Comparison of ENCODE assay signal across 18 cellular contexts in the genomic region with DNA sequence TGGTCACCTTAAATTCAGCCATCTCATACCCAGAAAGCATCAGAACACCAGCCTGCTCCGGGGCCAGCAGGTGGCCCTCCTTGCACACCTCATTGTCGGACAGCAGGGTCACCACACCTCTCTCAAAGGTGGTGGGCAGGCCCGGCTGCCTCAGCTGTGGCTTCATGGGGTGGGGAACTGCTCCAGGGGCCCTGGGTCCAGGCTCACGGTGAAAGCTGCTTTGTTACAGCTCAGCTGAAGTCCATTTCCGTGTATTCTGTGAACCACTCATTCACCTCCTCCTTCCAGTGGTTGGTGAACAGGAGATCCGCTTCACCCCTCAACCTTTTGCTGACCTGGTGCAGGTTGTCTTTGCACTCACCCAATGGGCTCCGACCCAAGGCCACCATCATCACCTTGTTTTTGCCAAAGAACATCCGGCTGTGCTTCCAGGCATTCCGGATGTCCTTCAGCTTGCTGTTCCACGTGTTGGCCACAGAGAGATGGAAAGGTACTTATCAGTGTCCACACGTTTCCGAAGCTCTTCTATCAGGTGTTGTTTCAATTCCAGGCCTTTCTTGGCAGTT.
DNase-seq lines count a peak whose midpoint lies in the region; ATAC-seq and TF ChIP-seq lines count a peak whose summit lies in the region.
"Had no signal": no experiment of that assay in that cellular context is flagged by ENCODE, and none has a peak within 500 bp of the region (broad histone marks: within the 10 kb centered on the region; RNA-seq: fewer than 3 reads in every experiment).

No MANE protein-coding gene starts in this region.

- TF ChIP-seq CTCF in DND-41 (IDR thresholded peaks at IDR 0.05; ENCODE audit: borderline replicate concordance, extremely low read depth, low read length, poor library complexity, severe bottlenecking) (peak; percentile 46), PC-9 (conservative IDR thresholded peaks at IDR 0.05) (peak; percentile 26; the same call in 1 of the 2 replicates), liver (IDR thresholded peaks at IDR 0.05; ENCODE audit: low read depth, low read length, missing input control) (peak; percentile 51)

- H3K9me3 ChIP-seq in DND-41 (ENCODE audit: insufficient read depth, low read length, severe bottlenecking) (peaks cover 10% of the 10 kb centered on the region), PC-9 (ENCODE audit: insufficient read depth, low read depth) (peaks cover 6% of the 10 kb centered on the region; the same call in 1 of the 2 replicates), liver (ENCODE audit: control insufficient read depth in 4 of 4, low read length in 3 of 4) (peaks cover 0 to 4% (median 1%) of the 10 kb centered on the region in 4 donors)
- H3K9me3 ChIP-seq: MG63 had no signal

- no peaks in the 10 kb centered on the region for H3F3A ChIP-seq in PC-9 (ENCODE audit: insufficient read depth, low read depth)

- H2AFZ ChIP-seq in DND-41 (ENCODE audit: low read depth, low read length): 0 out of 2 replicates have a peak overlapping the region, but pooled peaks have one; percentile 1
- H2AFZ ChIP-seq in PC-9: no peak overlapping the region

- H3K9ac ChIP-seq in DND-41 (ENCODE audit: low read depth, low read length) (peak overlapping the region; percentile 93; the same call in 1 of the 2 replicates), liver (ENCODE audit: low read depth in 1 of 2, low read length in 2 of 2) (no peak overlapping the region)

- 42% methylated on average over 12 of the region's 12 CpGs for WGBS in liver

- CTCF ChIA-PET in PC-9 (lab: Charles Lee): no interaction called here

- no peaks in the 10 kb centered on the region; the same call in 1 of the 2 replicates for H3K36me3 ChIP-seq in DND-41 (ENCODE audit: insufficient read depth, low read length)
- no peaks in the 10 kb centered on the region for H3K36me3 ChIP-seq in PC-9 (ENCODE audit: low read depth)
- no peaks in the 10 kb centered on the region for H3K36me3 ChIP-seq in liver (ENCODE audit: control insufficient read depth in 4 of 4, insufficient read depth in 3 of 4, low read depth in 1 of 4, low read length in 3 of 4)
- H3K36me3 ChIP-seq: cardiac muscle cell, MG63, SJSA1 had no signal

- ATAC-seq in DND-41 (ENCODE audit: insufficient read depth, low read depth) (no peak), HG03280 (IDR thresholded peaks at IDR 0.05; ENCODE audit: unreplicated experiment) (no peak)
- ATAC-seq: activated T-helper 17 cell treated with anti-CD3 and anti-CD28 coated beads, Interleukin-2, amount 50 U/mL, for 72 hours; effector memory CD8-positive, alpha-beta T cell had no signal

- H3K4me3 ChIP-seq in DND-41 (ENCODE audit: low read depth in 1 of 2, low read length in 2 of 2): no peak overlapping the region
- no peak overlapping the region for H3K4me3 ChIP-seq in PC-9
- H3K4me3 ChIP-seq in liver (ENCODE audit: low read depth in 1 of 3, low read length in 3 of 3): no peak overlapping the region
- H3K4me3 ChIP-seq: cardiac muscle cell, MG63, SJSA1, skin epidermis had no signal

- no peak for DNase-seq in DND-41
- DNase-seq in HT-29 (ENCODE audit: low spot score): peak; percentile 18
- DNase-seq in PC-9: no peak
- DNase-seq in medulla oblongata (ENCODE audit: extremely low spot score): no peak
- no peak for DNase-seq in T-helper 9 cell
- DNase-seq in effector CD8-positive, alpha-beta T cell (lab: John Stamatoyannopoulos, UW): no peak
- DNase-seq: effector memory CD8-positive, alpha-beta T cell; hippocampal formation; kidney glomerular epithelial cell; MG63; NCI-H2171 treated with DMSO at 0.1 percent for 48 hours; stimulated activated naive CD4-positive, alpha-beta T cell treated with Interleukin-2 at 50 U/mL for 16 hours had no signal

- H3K9me2 ChIP-seq in PC-9 (ENCODE audit: insufficient read depth): no peaks in the 10 kb centered on the region

- peaks cover 41% of the 10 kb centered on the region for H3K4me1 ChIP-seq in DND-41 (ENCODE audit: insufficient read depth, low read length)
- H3K4me1 ChIP-seq in PC-9 (replicated peaks; ENCODE audit: insufficient read depth): 0 out of 2 replicates have a peak, but pooled peaks cover 14% of the 10 kb centered on the region
- H3K4me1 ChIP-seq in liver (ENCODE audit: control insufficient read depth in 4 of 4, insufficient read depth in 4 of 4, low read length in 3 of 4): peaks cover 3 to 24% (median 11%) of the 10 kb centered on the region in 4 donors

- TF ChIP-seq RAD21 in liver (IDR thresholded peaks at IDR 0.05): peak; percentile 81 to 82

- BruUV-seq in PC-9 (replicated peaks; lab: Mats Ljungman, UMichigan): no TSS peak

- intact Hi-C loops in PC-9 (cut with micrococcal nuclease; ENCODE audit: unreplicated experiment): no loop called here

- no peaks in the 10 kb centered on the region for H4K20me1 ChIP-seq in DND-41 (ENCODE audit: insufficient read depth, low read length)
- no peaks in the 10 kb centered on the region for H4K20me1 ChIP-seq in PC-9 (ENCODE audit: insufficient read depth)

- H3K27me3 ChIP-seq in DND-41 (ENCODE audit: insufficient read depth, low read length, poor library complexity): no peaks in the 10 kb centered on the region
- H3K27me3 ChIP-seq in PC-9 (ENCODE audit: insufficient read depth, low read depth): peaks cover 36% of the 10 kb centered on the region
- no peaks in the 10 kb centered on the region for H3K27me3 ChIP-seq in liver (ENCODE audit: control insufficient read depth in 4 of 4, insufficient read depth in 4 of 4, low read length in 3 of 4)
- H3K27me3 ChIP-seq: MG63 had no signal

- peak overlapping the region; percentile 99; the same call in 1 of the 2 replicates for H3K27ac ChIP-seq in DND-41 (ENCODE audit: low read length)
- no peak overlapping the region for H3K27ac ChIP-seq in PC-9
- peak overlapping the region; percentile 64 to 97 for H3K27ac ChIP-seq in liver (ENCODE audit: low read depth in 1 of 2, low read length in 2 of 2)
- H3K27ac ChIP-seq: cardiac muscle cell, SJSA1, skin epidermis had no signal

- peak overlapping the region; percentile 86; the same call in 1 of the 2 replicates for H3K4me2 ChIP-seq in DND-41 (ENCODE audit: insufficient read depth, low read length)
- no peak overlapping the region for H3K4me2 ChIP-seq in PC-9

- peaks cover 29% of the 10 kb centered on the region for H3K79me2 ChIP-seq in DND-41 (ENCODE audit: insufficient read depth, low read length)
- no peaks in the 10 kb centered on the region for H3K79me2 ChIP-seq in PC-9 (ENCODE audit: low read depth)

- POLR2A ChIA-PET in PC-9 (lab: Charles Lee; ENCODE audit: unreplicated experiment): no interaction called here

TF ChIP-seq in liver, 16 proteins besides CTCF, POLR2A, EP300 and RAD21:
- TF ChIP-seq, protein P1, sequence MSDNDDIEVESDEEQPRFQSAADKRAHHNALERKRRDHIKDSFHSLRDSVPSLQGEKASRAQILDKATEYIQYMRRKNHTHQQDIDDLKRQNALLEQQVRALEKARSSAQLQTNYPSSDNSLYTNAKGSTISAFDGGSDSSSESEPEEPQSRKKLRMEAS (IDR thresholded peaks at IDR 0.05): peak; percentile 55
- TF ChIP-seq HNF4G (IDR thresholded peaks at IDR 0.05) (no peak), SP1 (IDR thresholded peaks at IDR 0.05) (peak; percentile 47), HNF4A (conservative IDR thresholded peaks at IDR 0.05) (peak in 1 of 2 donors; percentile 7), GABPA (IDR thresholded peaks at IDR 0.05 in 1 of 2, conservative IDR thresholded peaks at IDR 0.05 in 1 of 2) (peak; percentile 24 to 69), RXRA (IDR thresholded peaks at IDR 0.05) (peak; percentile 53 to 73)
- TF ChIP-seq, protein P2, sequence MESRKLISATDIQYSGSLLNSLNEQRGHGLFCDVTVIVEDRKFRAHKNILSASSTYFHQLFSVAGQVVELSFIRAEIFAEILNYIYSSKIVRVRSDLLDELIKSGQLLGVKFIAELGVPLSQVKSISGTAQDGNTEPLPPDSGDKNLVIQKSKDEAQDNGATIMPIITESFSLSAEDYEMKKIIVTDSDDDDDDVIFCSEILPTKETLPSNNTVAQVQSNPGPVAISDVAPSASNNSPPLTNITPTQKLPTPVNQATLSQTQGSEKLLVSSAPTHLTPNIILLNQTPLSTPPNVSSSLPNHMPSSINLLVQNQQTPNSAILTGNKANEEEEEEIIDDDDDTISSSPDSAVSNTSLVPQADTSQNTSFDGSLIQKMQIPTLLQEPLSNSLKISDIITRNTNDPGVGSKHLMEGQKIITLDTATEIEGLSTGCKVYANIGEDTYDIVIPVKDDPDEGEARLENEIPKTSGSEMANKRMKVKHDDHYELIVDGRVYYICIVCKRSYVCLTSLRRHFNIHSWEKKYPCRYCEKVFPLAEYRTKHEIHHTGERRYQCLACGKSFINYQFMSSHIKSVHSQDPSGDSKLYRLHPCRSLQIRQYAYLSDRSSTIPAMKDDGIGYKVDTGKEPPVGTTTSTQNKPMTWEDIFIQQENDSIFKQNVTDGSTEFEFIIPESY (IDR thresholded peaks at IDR 0.05): no peak
- TF ChIP-seq, protein P3, sequence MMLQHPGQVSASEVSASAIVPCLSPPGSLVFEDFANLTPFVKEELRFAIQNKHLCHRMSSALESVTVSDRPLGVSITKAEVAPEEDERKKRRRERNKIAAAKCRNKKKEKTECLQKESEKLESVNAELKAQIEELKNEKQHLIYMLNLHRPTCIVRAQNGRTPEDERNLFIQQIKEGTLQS (IDR thresholded peaks at IDR 0.05): no peak
TF ChIP-seq in liver: peak in this region for 5.
